Comparison of ENCODE assay signal across 8 cellular contexts in genomic region chr2:176129013-176129796, GRCh38. TPM values are rescaled to one million over a fixed set of nuclear protein-coding genes. Genes with fewer than 3 reads are reported as not detected.
DNase-seq lines count a peak whose midpoint lies in the region; ATAC-seq, FAIRE-seq and TF ChIP-seq lines count a peak whose summit lies in the region.

Gene HOXD8, plus strand, starts transcription at chr2:176129705. Its CDS starts 662 bp downstream, at chr2:176130367.

- ATAC-seq in HG02970 (IDR thresholded peaks at IDR 0.05; ENCODE audit: low FRiP score, unreplicated experiment) (no peak), GM21786 (IDR thresholded peaks at IDR 0.05; ENCODE audit: unreplicated experiment) (no peak)

- H3K4me1 ChIP-seq in rectal smooth muscle tissue (ENCODE audit: control insufficient read depth, insufficient read depth, low read length), result peaks cover 6% of the 10 kb centered on the region

- H3K9ac ChIP-seq in rectal smooth muscle tissue (ENCODE audit: low read length), result peak within 1 kb of the TSS; percentile 14

- H3K36me3 ChIP-seq in WERI-Rb-1 (no peaks in the 10 kb centered on the region), rectal smooth muscle tissue (ENCODE audit: control insufficient read depth, insufficient read depth, low read length) (no peaks in the 10 kb centered on the region)

- H3K9me3 ChIP-seq in WERI-Rb-1 (ENCODE audit: severe bottlenecking), result peaks cover 9% of the 10 kb centered on the region

- H3K27me3 ChIP-seq in WERI-Rb-1 (ENCODE audit: insufficient read depth, low read depth, severe bottlenecking) (peaks cover 94% of the 10 kb centered on the region), rectal smooth muscle tissue (ENCODE audit: control insufficient read depth, insufficient read depth, low read length) (peaks cover 8% of the 10 kb centered on the region)

- TF ChIP-seq CTCF in WERI-Rb-1 (IDR thresholded peaks at IDR 0.05; ENCODE audit: low read depth, low read length), result no peak

- DNase-seq in AG20443 (ENCODE audit: low spot score), result peak; percentile 86
- DNase-seq in HTR-8/SVneo (ENCODE audit: insufficient read length, low spot score), result no peak
- DNase-seq in WERI-Rb-1, result no peak
- DNase-seq in glomerular endothelial cell (ENCODE audit: extremely low read depth, low read depth, low spot score), result no peak
- no peak for DNase-seq in NCI-H510A treated with DMSO at 0.1 percent for 48 hours (lab: John Stamatoyannopoulos, UW)

- H3K4me3 ChIP-seq in WERI-Rb-1 (ENCODE audit: low read depth, low read length) (peak within 1 kb of the TSS; percentile 16), rectal smooth muscle tissue (ENCODE audit: low read length) (peak within 1 kb of the TSS; percentile 71)

- H3K27ac ChIP-seq in WERI-Rb-1 (no peak within 1 kb of the TSS), rectal smooth muscle tissue (ENCODE audit: low read depth, low read length) (peak within 1 kb of the TSS; percentile 91)

- peak; percentile 60 for FAIRE-seq in HTR-8/SVneo (lab: Jason Lieb, UNC)

RNA-seq across cellular contexts. Expression of gene HOXD8, which starts in this region (rescaled TPM):
- 14.2 and 18.9 TPM in 2 replicates for total RNA-seq in glomerular endothelial cell
